Comparison of ENCODE assay signal across 1 cellular context in genomic region chr1:47340227-47340626, GRCh38.
TF ChIP-seq lines count a peak whose summit lies in the region.

No MANE protein-coding gene starts in this region.

TF ChIP-seq in IMR-90, 13 proteins besides CTCF, POLR2A, EP300 and RAD21:
- TF ChIP-seq RFX5 (IDR thresholded peaks at IDR 0.05; ENCODE audit: low read depth, low read length) (no peak), FOS (IDR thresholded peaks at IDR 0.05; ENCODE audit: low read depth, low read length) (0 out of 2 replicates have a peak, but pooled peaks have one; percentile 3), MAZ (IDR thresholded peaks at IDR 0.05; ENCODE audit: borderline replicate concordance, low read depth, low read length) (no peak), CHD1 (IDR thresholded peaks at IDR 0.05; ENCODE audit: low read depth, low read length) (no peak), BHLHE40 (IDR thresholded peaks at IDR 0.05; ENCODE audit: low read depth, low read length) (no peak), ELK1 (IDR thresholded peaks at IDR 0.05; ENCODE audit: borderline replicate concordance, low read depth, low read length) (no peak), SMC3 (IDR thresholded peaks at IDR 0.05; ENCODE audit: low read depth, low read length) (no peak), MXI1 (IDR thresholded peaks at IDR 0.05; ENCODE audit: borderline replicate concordance, low read depth, low read length) (no peak), RCOR1 (IDR thresholded peaks at IDR 0.05; ENCODE audit: insufficient replicate concordance, low read length) (no peak), CEBPB (IDR thresholded peaks at IDR 0.05; ENCODE audit: low read depth, low read length) (peak; percentile 94), MAFK (IDR thresholded peaks at IDR 0.05; ENCODE audit: low read depth, low read length) (no peak), NFE2L2 (IDR thresholded peaks at IDR 0.05; ENCODE audit: low read depth, low read length) (no peak)
- TF ChIP-seq, protein P1, sequence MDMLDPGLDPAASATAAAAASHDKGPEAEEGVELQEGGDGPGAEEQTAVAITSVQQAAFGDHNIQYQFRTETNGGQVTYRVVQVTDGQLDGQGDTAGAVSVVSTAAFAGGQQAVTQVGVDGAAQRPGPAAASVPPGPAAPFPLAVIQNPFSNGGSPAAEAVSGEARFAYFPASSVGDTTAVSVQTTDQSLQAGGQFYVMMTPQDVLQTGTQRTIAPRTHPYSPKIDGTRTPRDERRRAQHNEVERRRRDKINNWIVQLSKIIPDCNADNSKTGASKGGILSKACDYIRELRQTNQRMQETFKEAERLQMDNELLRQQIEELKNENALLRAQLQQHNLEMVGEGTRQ (IDR thresholded peaks at IDR 0.05; ENCODE audit: low read depth, low read length), result no peak
